Comparison of ENCODE assay signal across 1 cellular context in genomic region chr11:110428956-110429613, GRCh38.
TF ChIP-seq lines count a peak whose summit lies in the region.

No MANE protein-coding gene starts in this region.

TF ChIP-seq in SK-N-SH treated with all-trans-retinoic acid at 6 μM for 48 hours, 23 proteins besides CTCF, POLR2A, EP300 and RAD21 (continued from another document):
- TF ChIP-seq PATZ1 (CRISPR knock-in tag; IDR thresholded peaks at IDR 0.05; ENCODE audit: borderline replicate concordance) (no peak), ZNF8 (CRISPR knock-in tag; IDR thresholded peaks at IDR 0.05) (no peak), ISL1 (CRISPR knock-in tag; IDR thresholded peaks at IDR 0.05) (no peak), RARB (CRISPR knock-in tag; IDR thresholded peaks at IDR 0.05) (no peak), OSR1 (CRISPR knock-in tag; IDR thresholded peaks at IDR 0.05) (no peak)
TF ChIP-seq in SK-N-SH treated with all-trans-retinoic acid at 6 μM for 48 hours: peak in this region for 0.
